Comparison of ENCODE assay signal across 38 cellular contexts in the genomic region with DNA sequence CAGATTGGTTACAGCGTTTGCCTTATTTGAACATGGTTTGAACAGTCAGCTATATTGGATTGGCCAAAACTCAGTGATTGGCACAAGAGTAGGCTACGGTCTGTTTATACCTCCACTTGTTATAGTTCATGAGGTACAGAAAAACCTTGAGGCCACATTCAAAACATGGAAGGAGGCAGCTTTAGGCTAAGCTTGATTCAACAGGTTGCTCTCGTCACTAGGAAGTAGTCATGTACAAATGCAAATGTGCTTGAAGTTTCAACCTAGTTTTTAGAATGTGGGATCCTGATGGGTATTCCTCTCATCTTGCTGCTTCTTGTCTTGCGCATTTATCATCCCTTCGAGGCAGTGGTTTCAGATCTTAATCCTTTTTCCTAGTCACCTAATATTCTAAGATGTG.
"Had no signal": no experiment of that assay in that cellular context is flagged by ENCODE, and none has a peak within 500 bp of the region (broad histone marks: within the 10 kb centered on the region; RNA-seq: fewer than 3 reads in every experiment).

No MANE protein-coding gene starts in this region.

- H3K9me3 Mint-ChIP-seq: activated T-cell treated with anti-CD3 and anti-CD28 coated beads, Interleukin-2, amount 50 U/mL, for 4 hours; central memory CD8-positive, alpha-beta T cell had no signal

- ATAC-seq: activated naive CD4-positive, alpha-beta T cell treated with anti-CD3 and anti-CD28 coated beads, Interleukin-2, amount 50 U/mL, for 72 hours; activated naive CD8-positive, alpha-beta T cell treated with anti-CD3 and anti-CD28 coated beads, Interleukin-2, amount 50 U/mL, for 24 hours; activated T-cell treated with anti-CD3 and anti-CD28 coated beads, Interleukin-2, amount 50 U/mL, for 4 hours; activated T-cell treated with anti-CD3 and anti-CD28 coated beads, Interleukin-2, amount 50 U/mL, for 72 hours; activated T-helper 17 cell treated with anti-CD3 and anti-CD28 coated beads, Interleukin-2, amount 50 U/mL, for 72 hours; body of pancreas had no signal

- H3K27me3 Mint-ChIP-seq: activated naive CD4-positive, alpha-beta T cell treated with anti-CD3 and anti-CD28 coated beads, Interleukin-2, amount 10 ng/mL, durations not matched to agents 7 days and 5 days; activated naive CD4-positive, alpha-beta T cell treated with anti-CD3 and anti-CD28 coated beads, Interleukin-2, amount 50 U/mL, for 24 hours; activated naive CD8-positive, alpha-beta T cell; activated naive CD8-positive, alpha-beta T cell treated with anti-CD3 and anti-CD28 coated beads for 36 hours; activated naive CD8-positive, alpha-beta T cell treated with anti-CD3 and anti-CD28 coated beads, Interleukin-2, amount 10 ng/mL, durations not matched to agents 7 days and 5 days; activated naive CD8-positive, alpha-beta T cell treated with anti-CD3 and anti-CD28 coated beads, Interleukin-2, amount 50 U/mL, for 24 hours; activated T-cell treated with anti-CD3 and anti-CD28 coated beads, Interleukin-2, amount 50 U/mL, for 24 hours; activated T-helper 17 cell treated with anti-CD3 and anti-CD28 coated beads, Interleukin-2, amount 50 U/mL, for 72 hours; central memory CD8-positive, alpha-beta T cell had no signal

- H3K36me3 ChIP-seq: adrenal gland, brain microvascular endothelial cell, breast epithelium, cardiac muscle cell had no signal

- DNase-seq: activated effector memory CD4-positive, alpha-beta T cell treated with anti-CD3 and anti-CD28 coated beads, Interleukin-2, amount 50 U/mL, for 16 hours; activated effector memory CD4-positive, alpha-beta T cell treated with Interleukin-2 at 50 U/mL for 16 hours; activated gamma-delta T cell; activated gamma-delta T cell treated with Interleukin-2 at 50 U/mL for 16 hours; activated naive CD4-positive, alpha-beta T cell; activated naive CD4-positive, alpha-beta T cell treated with anti-CD3 and anti-CD28 coated beads for 36 hours; activated naive CD4-positive, alpha-beta T cell treated with anti-CD3 and anti-CD28 coated beads, Interleukin-2, amount 10 ng/mL, durations not matched to agents 7 days and 5 days; activated naive CD4-positive, alpha-beta T cell treated with anti-CD3 and anti-CD28 coated beads, Interleukin-2, amount 50 U/mL, for 16 hours; activated naive CD4-positive, alpha-beta T cell treated with Interleukin-2 at 50 U/mL for 16 hours; activated naive CD8-positive, alpha-beta T cell treated with anti-CD3 and anti-CD28 coated beads for 36 hours; activated naive CD8-positive, alpha-beta T cell treated with anti-CD3 and anti-CD28 coated beads, Interleukin-2, amount 10 ng/mL, durations not matched to agents 7 days and 5 days; activated naive CD8-positive, alpha-beta T cell treated with anti-CD3 and anti-CD28 coated beads, Interleukin-2, amount 50 U/mL, for 24 hours; activated T-cell treated with anti-CD3 and anti-CD28 coated beads, Interleukin-2, amount 50 U/mL, for 1 hour; activated T-cell treated with anti-CD3 and anti-CD28 coated beads, Interleukin-2, amount 50 U/mL, for 24 hours; activated T-cell treated with anti-CD3 and anti-CD28 coated beads, Interleukin-2, amount 50 U/mL, for 4 hours; activated T-cell treated with anti-CD3 and anti-CD28 coated beads, Interleukin-2, amount 50 U/mL, for 48 hours; activated T-cell treated with anti-CD3 and anti-CD28 coated beads, Interleukin-2, amount 50 U/mL, for 72 hours; adrenal gland; amniotic stem cell; amygdala; anterior cingulate cortex; aorta; body of pancreas; brain microvascular endothelial cell; caudate nucleus; central memory CD4-positive, alpha-beta T cell; cerebellar nuclear complex had no signal

- H3K4me1 Mint-ChIP-seq: activated naive CD4-positive, alpha-beta T cell treated with anti-CD3 and anti-CD28 coated beads, Interleukin-2, amount 10 ng/mL, durations not matched to agents 7 days and 5 days; activated naive CD4-positive, alpha-beta T cell treated with anti-CD3 and anti-CD28 coated beads, Interleukin-2, amount 50 U/mL, for 24 hours; activated naive CD8-positive, alpha-beta T cell treated with anti-CD3 and anti-CD28 coated beads for 36 hours; activated naive CD8-positive, alpha-beta T cell treated with anti-CD3 and anti-CD28 coated beads, Interleukin-2, amount 10 ng/mL, durations not matched to agents 7 days and 5 days; activated naive CD8-positive, alpha-beta T cell treated with anti-CD3 and anti-CD28 coated beads, Interleukin-2, amount 50 U/mL, for 24 hours; activated T-helper 17 cell treated with anti-CD3 and anti-CD28 coated beads, Interleukin-2, amount 50 U/mL, for 72 hours; central memory CD8-positive, alpha-beta T cell had no signal

- H3K9me3 ChIP-seq: adrenal gland, body of pancreas, breast epithelium had no signal

- H3K27me3 ChIP-seq: adrenal gland, ascending aorta, body of pancreas, brain microvascular endothelial cell, breast epithelium, cardiac muscle cell had no signal

- H3K4me1 ChIP-seq: adrenal gland, ascending aorta, breast epithelium had no signal

- H3K27ac ChIP-seq: adrenal gland, ascending aorta, body of pancreas, brain microvascular endothelial cell, breast epithelium, cardiac muscle cell had no signal

- H3K4me3 ChIP-seq: adrenal gland, ascending aorta, body of pancreas, breast epithelium, cardiac muscle cell had no signal

- H3K4me3 Mint-ChIP-seq: activated naive CD4-positive, alpha-beta T cell treated with anti-CD3 and anti-CD28 coated beads for 36 hours; activated naive CD4-positive, alpha-beta T cell treated with anti-CD3 and anti-CD28 coated beads, Interleukin-2, amount 10 ng/mL, durations not matched to agents 7 days and 5 days; activated naive CD4-positive, alpha-beta T cell treated with anti-CD3 and anti-CD28 coated beads, Interleukin-2, amount 50 U/mL, for 24 hours; activated naive CD8-positive, alpha-beta T cell; activated naive CD8-positive, alpha-beta T cell treated with anti-CD3 and anti-CD28 coated beads for 36 hours; activated naive CD8-positive, alpha-beta T cell treated with anti-CD3 and anti-CD28 coated beads, Interleukin-2, amount 10 ng/mL, durations not matched to agents 7 days and 5 days; activated naive CD8-positive, alpha-beta T cell treated with anti-CD3 and anti-CD28 coated beads, Interleukin-2, amount 50 U/mL, for 24 hours; activated T-cell treated with anti-CD3 and anti-CD28 coated beads, Interleukin-2, amount 50 U/mL, for 24 hours; activated T-cell treated with anti-CD3 and anti-CD28 coated beads, Interleukin-2, amount 50 U/mL, for 4 hours; activated T-cell treated with anti-CD3 and anti-CD28 coated beads, Interleukin-2, amount 50 U/mL, for 72 hours; activated T-helper 1 cell treated with anti-CD3 and anti-CD28 coated beads, Interleukin-12 subunit alpha, Interleukin-12 subunit beta, Interleukin-2, Interleukin-4 antibody, amounts not matched to agents 30 ng/mL and 10 ng/mL and 1 ng/mL, durations not matched to agents 14 hours and 24 hours and 36 hours; activated T-helper 17 cell treated with anti-CD3 and anti-CD28 coated beads, Interleukin-2, amount 50 U/mL, for 72 hours; brain; central memory CD8-positive, alpha-beta T cell had no signal

- H3K27ac Mint-ChIP-seq: activated naive CD4-positive, alpha-beta T cell treated with anti-CD3 and anti-CD28 coated beads for 36 hours; activated naive CD4-positive, alpha-beta T cell treated with anti-CD3 and anti-CD28 coated beads, Interleukin-2, amount 10 ng/mL, durations not matched to agents 7 days and 5 days; activated naive CD4-positive, alpha-beta T cell treated with anti-CD3 and anti-CD28 coated beads, Interleukin-2, amount 50 U/mL, for 24 hours; activated naive CD4-positive, alpha-beta T cell treated with anti-CD3 and anti-CD28 coated beads, Interleukin-2, amount 50 U/mL, for 72 hours; activated naive CD8-positive, alpha-beta T cell; activated naive CD8-positive, alpha-beta T cell treated with anti-CD3 and anti-CD28 coated beads for 36 hours; activated naive CD8-positive, alpha-beta T cell treated with anti-CD3 and anti-CD28 coated beads, Interleukin-2, amount 10 ng/mL, durations not matched to agents 7 days and 5 days; activated naive CD8-positive, alpha-beta T cell treated with anti-CD3 and anti-CD28 coated beads, Interleukin-2, amount 50 U/mL, for 24 hours; activated T-cell treated with anti-CD3 and anti-CD28 coated beads, Interleukin-2, amount 50 U/mL, for 24 hours; activated T-cell treated with anti-CD3 and anti-CD28 coated beads, Interleukin-2, amount 50 U/mL, for 72 hours; activated T-helper 1 cell treated with anti-CD3 and anti-CD28 coated beads, Interleukin-12 subunit alpha, Interleukin-12 subunit beta, Interleukin-2, Interleukin-4 antibody, amounts not matched to agents 30 ng/mL and 10 ng/mL and 1 ng/mL, durations not matched to agents 14 hours and 24 hours and 36 hours; activated T-helper 17 cell treated with anti-CD3 and anti-CD28 coated beads, Interleukin-2, amount 50 U/mL, for 72 hours; activated T-helper 2 cell treated with anti-CD3 and anti-CD28 coated beads, Interferon-gamma antibody, Interleukin-2, Interleukin-4, amounts not matched to agents 10 μg/mL and 5 μg/mL and 100 μg/mL, durations not matched to agents 14 hours and 24 hours and 36 hours; brain had no signal
